Comparison of ENCODE assay signal across 11 cellular contexts in the genomic region with DNA sequence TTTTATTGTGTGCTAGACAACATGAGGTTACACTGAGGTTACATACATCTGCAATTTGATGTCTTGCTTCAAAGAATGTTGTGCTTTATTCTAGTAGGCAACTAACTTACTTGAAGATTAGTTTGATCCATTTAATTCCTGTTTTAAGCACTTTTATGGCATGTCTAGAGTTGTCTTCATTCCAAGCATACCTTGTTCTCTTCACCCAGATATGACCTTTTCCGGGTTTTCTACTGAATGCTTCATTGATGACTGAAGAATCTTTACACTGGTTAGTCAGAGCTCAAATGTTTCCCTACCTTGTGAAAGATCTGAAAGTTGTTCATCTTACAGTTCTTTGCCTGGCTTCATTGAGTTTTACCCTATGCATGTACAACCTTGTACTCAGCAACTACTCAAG.
A peak's percentile ranks its signal among the peaks of the same experiment; 100 is the strongest.
DNase-seq lines count a peak whose midpoint lies in the region; ATAC-seq and TF ChIP-seq lines count a peak whose summit lies in the region.
"Had no signal": no experiment of that assay in that cellular context is flagged by ENCODE, and none has a peak within 500 bp of the region (broad histone marks: within the 10 kb centered on the region; RNA-seq: fewer than 3 reads in every experiment).

No MANE protein-coding gene starts in this region.

- H3K9me3 ChIP-seq in spleen: peaks cover 0 to 7% (median 2%) of the 10 kb centered on the region in 8 donors

- no peak for ATAC-seq in HG02798 (IDR thresholded peaks at IDR 0.05; ENCODE audit: poor library complexity, unreplicated experiment)
- ATAC-seq: stimulated activated memory B cell treated with anti-CD40 and anti-IgM and Interleukin-4, amounts not matched to agents 10 μg/mL and 1 μg/mL and 100 μg/mL, for 72 hours had no signal

- DNase-seq in EL (peak; percentile 89), RWPE1 (ENCODE audit: low spot score) (peak; percentile 91), fibroblast of gingiva (ENCODE audit: low read depth) (peak; percentile 28), retinal pigment epithelial cell (ENCODE audit: low read depth) (peak; percentile 87), spleen (no peak)
- no peak for DNase-seq in activated CD4-positive, alpha-beta T cell treated with anti-CD3 and anti-CD28 coated beads, Interleukin-2, amount 50 U/mL, for 48 hours
- no peak for DNase-seq in central memory CD4-positive, alpha-beta T cell
- DNase-seq: activated CD8-positive, alpha-beta memory T cell treated with anti-CD3 and anti-CD28 coated beads, Interleukin-2, amount 50 U/mL, for 48 hours; DND-41 had no signal

- peak overlapping the region; percentile 80 for H3K27ac ChIP-seq in RWPE1
- no peak overlapping the region for H3K27ac ChIP-seq in spleen

- WGBS in spleen, 5 donors: 75 to 100% (median 90%) methylated on average over 1 of the region's 1 CpG

- CTCF ChIA-PET in RWPE1 (lab: Yijun Ruan, JAX): interaction anchor here (0.7 kb wide), 1 partner anchor 493 kb away, joined by 3 read pairs; no protein-coding TSS in a partner anchor

- TF ChIP-seq CTCF in RWPE1 (conservative IDR thresholded peaks at IDR 0.05; ENCODE audit: low read depth): no peak
- TF ChIP-seq CTCF in retinal pigment epithelial cell (conservative IDR thresholded peaks at IDR 0.05; ENCODE audit: low read depth, low read length): no peak
- TF ChIP-seq CTCF in spleen (IDR thresholded peaks at IDR 0.05 in 8 of 11, conservative IDR thresholded peaks at IDR 0.05 in 3 of 11): no peak

- no peaks in the 10 kb centered on the region for H3K4me1 ChIP-seq in spleen

- H3K27me3 ChIP-seq in spleen (replicated peaks in 1 of 7): no peaks in the 10 kb centered on the region

- intact Hi-C loops in spleen (cut with DNase I; ENCODE audit: low total_unique reads): no loop called here

- no peak for TF ChIP-seq POLR2A in spleen (IDR thresholded peaks at IDR 0.05)

- no peaks in the 10 kb centered on the region for H3K36me3 ChIP-seq in spleen

- H3K4me3 ChIP-seq in retinal pigment epithelial cell (ENCODE audit: low read length): no peak overlapping the region
- no peak overlapping the region for H3K4me3 ChIP-seq in spleen

- POLR2A ChIA-PET in RWPE1 (lab: Yijun Ruan, JAX; ENCODE audit: low non-redundant PET): no interaction called here

Comparison
In these comparisons a context has a peak if more than half of its experiments do, and no peak if none do; other contexts are left out.
1. DNase-seq: peak in EL (single experiment), RWPE1 (single experiment), fibroblast of gingiva (single experiment) and retinal pigment epithelial cell (single experiment); none in activated CD4-positive, alpha-beta T cell treated with anti-CD3 and anti-CD28 coated beads, Interleukin-2, amount 50 U/mL, for 48 hours (0 of 2), spleen (single experiment) and central memory CD4-positive, alpha-beta T cell (single experiment).